13 cellular contexts compared by ENCODE assay signal in genomic region chr6:37452522-37452921, GRCh38.
"Had no signal": no experiment of that assay in that cellular context is flagged by ENCODE, and none has a peak within 500 bp of the region (broad histone marks: within the 10 kb centered on the region; RNA-seq: fewer than 3 reads in every experiment).

No MANE protein-coding gene starts in this region.

- H3K27ac ChIP-seq: hepatocyte, neutrophil, SJCRH30 had no signal

- H2AFZ ChIP-seq: hepatocyte had no signal

- ATAC-seq: naive thymus-derived CD4-positive, alpha-beta T cell; right cardiac atrium had no signal

- H3K9me3 Mint-ChIP-seq: activated T-cell treated with anti-CD3 and anti-CD28 coated beads, Interleukin-2, amount 50 U/mL, for 72 hours; naive thymus-derived CD4-positive, alpha-beta T cell had no signal

- H3K79me2 ChIP-seq: hepatocyte had no signal

- H3K4me3 Mint-ChIP-seq: naive thymus-derived CD4-positive, alpha-beta T cell had no signal

- H3K27me3 ChIP-seq: hepatocyte, neutrophil, SJCRH30 had no signal

- DNase-seq: activated naive CD4-positive, alpha-beta T cell treated with Interleukin-2 at 50 U/mL for 16 hours; activated T-cell treated with anti-CD3 and anti-CD28 coated beads, Interleukin-2, amount 50 U/mL, for 72 hours; central memory CD4-positive, alpha-beta T cell; effector memory CD4-positive, alpha-beta T cell; midbrain; naive thymus-derived CD4-positive, alpha-beta T cell; right cardiac atrium; SJCRH30; stimulated activated naive CD4-positive, alpha-beta T cell; SW 1271; T-helper 9 cell had no signal

- H3K9me3 ChIP-seq: neutrophil, SJCRH30 had no signal

- H3K4me3 ChIP-seq: hepatocyte, SJCRH30 had no signal

- H3K27me3 Mint-ChIP-seq: naive thymus-derived CD4-positive, alpha-beta T cell had no signal

- H3K4me2 ChIP-seq: hepatocyte had no signal

- H3K4me1 ChIP-seq: SJCRH30 had no signal
